ENCODE assay signal across 9 cellular contexts in the genomic region with DNA sequence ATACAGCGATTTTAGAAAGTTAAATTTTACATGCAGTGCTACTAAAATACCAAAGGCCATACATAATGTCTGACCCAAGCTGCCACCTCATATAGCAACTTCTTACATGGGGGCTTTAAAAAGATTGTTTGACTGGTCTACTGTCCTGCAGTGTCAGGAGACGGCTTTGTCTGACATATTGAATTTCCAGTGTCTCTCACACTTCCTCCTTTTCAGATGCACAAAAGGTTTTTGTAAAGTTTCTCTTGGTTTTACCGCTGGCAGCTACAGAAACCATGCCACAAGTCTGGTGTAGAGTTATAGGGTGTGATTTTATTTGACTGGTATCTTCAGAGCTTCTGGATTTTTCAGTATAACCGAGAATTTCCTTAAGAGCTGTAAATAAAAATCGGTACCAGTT. TPM values are rescaled to one million over a fixed set of nuclear protein-coding genes. Genes with fewer than 3 reads are reported as not detected.
A peak's percentile ranks its signal among the peaks of the same experiment; 100 is the strongest.
DNase-seq lines count a peak whose midpoint lies in the region; ATAC-seq, FAIRE-seq and TF ChIP-seq lines count a peak whose summit lies in the region.
"Had no signal": no experiment of that assay in that cellular context is flagged by ENCODE, and none has a peak within 500 bp of the region (broad histone marks: within the 10 kb centered on the region; RNA-seq: fewer than 3 reads in every experiment).

No MANE protein-coding gene starts in this region.

- H3K27ac Mint-ChIP-seq in mesothelial cell of epicardium: no peak overlapping the region

- no peaks in the 10 kb centered on the region; a peak in 1 of 5 replicates for H3K27me3 ChIP-seq in HepG2 (ENCODE audit: control insufficient read depth in 1 of 2, insufficient read depth in 2 of 2, low read length in 2 of 2)
- no peaks in the 10 kb centered on the region for H3K27me3 ChIP-seq in right lobe of liver
- H3K27me3 ChIP-seq in ascending aorta: no peaks in the 10 kb centered on the region

- H3K36me3 ChIP-seq in HepG2 (replicated peaks in 1 of 2; ENCODE audit: control insufficient read depth in 1 of 2, insufficient read depth in 2 of 2, low read length in 2 of 2) (no peaks in the 10 kb centered on the region), right lobe of liver (no peaks in the 10 kb centered on the region), ascending aorta (no peaks in the 10 kb centered on the region)

- 19% methylated on average over 5 of the region's 5 CpGs for WGBS in HepG2 (ENCODE audit: low lambda C conversion rate)
- WGBS in right lobe of liver (ENCODE audit: insufficient coverage, low coverage, low lambda C conversion rate, missing lambda C conversion rate): 63% methylated on average over 5 of the region's 5 CpGs

- in situ Hi-C loops in HepG2 (cut with HindIII; ENCODE audit: extremely low pct_ligation_motif_present, low pct_unique_long_range_greater_than_20kb): loop anchor here (5.0 to 10.0 kb wide), 3 partner anchors 38 to 129 kb away; no protein-coding TSS in a partner anchor

- no peak for TF ChIP-seq RAD21 in HepG2 (CRISPR knock-in tag; IDR thresholded peaks at IDR 0.05)

- peak overlapping the region; percentile 62 to 80 (median 77) for H3K4me3 ChIP-seq in HepG2 (replicated peaks in 1 of 3; ENCODE audit: insufficient read depth in 1 of 3, low read depth in 2 of 3, low read length in 3 of 3)
- no peak overlapping the region for H3K4me3 ChIP-seq in right lobe of liver
- peak overlapping the region; percentile 74 to 81 for H3K4me3 ChIP-seq in ascending aorta

- peak overlapping the region; percentile 57 for H2AFZ ChIP-seq in HepG2 (ENCODE audit: low read length)

- intact Hi-C loops in HepG2 (cut with micrococcal nuclease; ENCODE audit: unreplicated experiment) (loop anchor here (2.0 kb wide), 1 partner anchor 217 kb away; a partner anchor contains a TSS), right lobe of liver (cut with DNase I) (loop anchor here in 1 of 2 donors (10.0 kb wide), 1 partner anchor 129 kb away; no protein-coding TSS in a partner anchor), ascending aorta (cut with DNase I) (loop anchor here (5.0 kb wide), 4 partner anchors 43 to 217 kb away; a partner anchor contains a TSS)

- peaks cover 1% of the 10 kb centered on the region for H3K36me3 Mint-ChIP-seq in mesothelial cell of epicardium

- POLR2A ChIA-PET in HepG2 (lab: Yijun Ruan, JAX): interaction anchor here (0.6 to 7.9 kb wide), 11 partner anchors 10 to 217 kb away, joined by 3 to 92 read pairs (median 5); no protein-coding TSS in a partner anchor

- H3K9ac ChIP-seq in HepG2 (ENCODE audit: insufficient read depth, low read depth, low read length): peak overlapping the region; percentile 54

- H3K4me2 ChIP-seq in HepG2 (ENCODE audit: low read depth, low read length): peak overlapping the region; percentile 93

- TF ChIP-seq EP300 in HepG2 (IDR thresholded peaks at IDR 0.05; ENCODE audit: low read depth in 2 of 2, low read length in 2 of 2) (no peak), HepG2 (CRISPR knock-in tag; IDR thresholded peaks at IDR 0.05; ENCODE audit: borderline replicate concordance) (no peak)

- DNase-seq in HepG2 (ENCODE audit: low spot score): peak; percentile 27
- DNase-seq in right lobe of liver: no peak
- DNase-seq in ascending aorta (ENCODE audit: low spot score in 2 of 2): peak in 1 of 2 donors; percentile 47
- no peak for DNase-seq in mesothelial cell of epicardium (ENCODE audit: low spot score in 2 of 2, unreplicated experiment in 2 of 2)
- no peak for DNase-seq in stimulated activated CD4-positive, alpha-beta T cell treated with anti-CD3 and anti-CD28 coated beads, Interleukin-15, amount 100 ng/mL, for 24 hours
- no peak for DNase-seq in activated gamma-delta T cell treated with Interleukin-2 at 50 U/mL for 16 hours
- DNase-seq: KG1 had no signal

- H3K27ac ChIP-seq in HepG2 (ENCODE audit: extremely low read length, insufficient read depth, low read length) (no peak overlapping the region), right lobe of liver (no peak overlapping the region), ascending aorta (peak overlapping the region; percentile 83 to 95)

- TF ChIP-seq POLR2A in HepG2 (IDR thresholded peaks at IDR 0.05; ENCODE audit: insufficient read depth in 1 of 2, low read depth in 2 of 2, low read length in 2 of 2) (no peak), right lobe of liver (IDR thresholded peaks at IDR 0.05) (no peak), GM18505 (IDR thresholded peaks at IDR 0.05; ENCODE audit: borderline replicate concordance, extremely low read depth, insufficient read depth, insufficient read length) (no peak)

- peaks cover 24% of the 10 kb centered on the region for H3K79me2 ChIP-seq in HepG2 (ENCODE audit: insufficient read depth, low read length)

- no peaks in the 10 kb centered on the region for H3K9me3 Mint-ChIP-seq in mesothelial cell of epicardium

- no peaks in the 10 kb centered on the region for H3K27me3 Mint-ChIP-seq in mesothelial cell of epicardium (ENCODE audit: low read depth)

- H4K20me1 ChIP-seq in HepG2 (ENCODE audit: insufficient read depth, low read length): peaks cover 6% of the 10 kb centered on the region

- peaks cover 69% of the 10 kb centered on the region for H3K4me1 ChIP-seq in HepG2 (ENCODE audit: insufficient read depth, low read length)
- peaks cover 0 to 14% (median 3%) of the 10 kb centered on the region in 4 donors for H3K4me1 ChIP-seq in right lobe of liver
- peaks cover 0 to 11% of the 10 kb centered on the region in 2 donors for H3K4me1 ChIP-seq in ascending aorta

- no peak for TF ChIP-seq CTCF in HepG2 (CRISPR knock-in tag; IDR thresholded peaks at IDR 0.05)
- TF ChIP-seq CTCF in right lobe of liver (IDR thresholded peaks at IDR 0.05): no peak
- no peak for TF ChIP-seq CTCF in ascending aorta (IDR thresholded peaks at IDR 0.05)
- TF ChIP-seq CTCF in mesothelial cell of epicardium (IDR thresholded peaks at IDR 0.05; ENCODE audit: unreplicated experiment): no peak

- CTCF ChIA-PET in HepG2 (lab: Yijun Ruan, JAX; ENCODE audit: low intra/inter-chr PET ratio, low total read pairs): interaction anchor here (1.2 to 1.4 kb wide), 2 partner anchors 62 to 128 kb away, joined by 4 to 8 read pairs; no protein-coding TSS in a partner anchor

- ATAC-seq in HepG2 (peak; percentile 9), right lobe of liver (no peak), HG02571 (IDR thresholded peaks at IDR 0.05; ENCODE audit: unreplicated experiment) (no peak), GM18505 (IDR thresholded peaks at IDR 0.05; ENCODE audit: unreplicated experiment) (no peak)

- BruUV-seq in HepG2 (replicated peaks; lab: Mats Ljungman, UMichigan): TSS peak; percentile 82

- H3K4me3 Mint-ChIP-seq in mesothelial cell of epicardium: peak overlapping the region; percentile 67

- no peaks in the 10 kb centered on the region for H3K9me3 ChIP-seq in HepG2 (ENCODE audit: low read length)
- H3K9me3 ChIP-seq in right lobe of liver: no peaks in the 10 kb centered on the region
- H3K9me3 ChIP-seq in ascending aorta: no peaks in the 10 kb centered on the region

- FAIRE-seq in HepG2 (lab: Jason Lieb, UNC): no peak

- peaks cover 24% of the 10 kb centered on the region for H3K4me1 Mint-ChIP-seq in mesothelial cell of epicardium

TF ChIP-seq in HepG2, 621 proteins besides CTCF, POLR2A, EP300 and RAD21 (continues in another document):
- TF ChIP-seq HDAC6 (IDR thresholded peaks at IDR 0.05; ENCODE audit: low read depth, low read length) (no peak), SIX1 (CRISPR knock-in tag; IDR thresholded peaks at IDR 0.05; ENCODE audit: borderline replicate concordance) (0 out of 2 replicates have a peak, but pooled peaks have one; percentile 18), ZBTB7B (CRISPR knock-in tag; IDR thresholded peaks at IDR 0.05) (0 out of 2 replicates have a peak, but pooled peaks have one; percentile 29), ZFP90 (CRISPR knock-in tag; IDR thresholded peaks at IDR 0.05; ENCODE audit: borderline replicate concordance) (0 out of 2 replicates have a peak, but pooled peaks have one; percentile 2), TBP (CRISPR knock-in tag; IDR thresholded peaks at IDR 0.05) (no peak)
- TF ChIP-seq, protein P1, sequence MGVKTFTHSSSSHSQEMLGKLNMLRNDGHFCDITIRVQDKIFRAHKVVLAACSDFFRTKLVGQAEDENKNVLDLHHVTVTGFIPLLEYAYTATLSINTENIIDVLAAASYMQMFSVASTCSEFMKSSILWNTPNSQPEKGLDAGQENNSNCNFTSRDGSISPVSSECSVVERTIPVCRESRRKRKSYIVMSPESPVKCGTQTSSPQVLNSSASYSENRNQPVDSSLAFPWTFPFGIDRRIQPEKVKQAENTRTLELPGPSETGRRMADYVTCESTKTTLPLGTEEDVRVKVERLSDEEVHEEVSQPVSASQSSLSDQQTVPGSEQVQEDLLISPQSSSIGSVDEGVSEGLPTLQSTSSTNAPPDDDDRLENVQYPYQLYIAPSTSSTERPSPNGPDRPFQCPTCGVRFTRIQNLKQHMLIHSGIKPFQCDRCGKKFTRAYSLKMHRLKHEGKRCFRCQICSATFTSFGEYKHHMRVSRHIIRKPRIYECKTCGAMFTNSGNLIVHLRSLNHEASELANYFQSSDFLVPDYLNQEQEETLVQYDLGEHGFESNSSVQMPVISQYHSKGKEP (CRISPR knock-in tag; IDR thresholded peaks at IDR 0.05): no peak

RNA-seq across cellular contexts. Expression of a gene that starts 1.1 kb away (rescaled TPM):
- 7.3 and 7.5 TPM in 2 replicates for total RNA-seq in HepG2 (2016; rRNA removed; fragmentation: Illumina TruSeq; extraction: Trizol)
- 2.7 and 4.4 TPM in 2 replicates for total RNA-seq in HepG2 (2016; cell fraction: cytosol; rRNA removed; fragmentation: Illumina TruSeq; extraction: Trizol; ENCODE audit: low read depth)
- 5.8 and 6.1 TPM in 2 replicates for total RNA-seq in HepG2 (2016; cell fraction: insoluble cytoplasmic fraction; rRNA removed; fragmentation: Illumina TruSeq; extraction: Trizol)
- total RNA-seq in HepG2 (2016; cell fraction: membrane; rRNA removed; fragmentation: Illumina TruSeq; extraction: Trizol): 5.3 and 5.4 TPM in 2 replicates
- total RNA-seq in HepG2 (2016; cell fraction: nucleus; rRNA removed; fragmentation: Illumina TruSeq; extraction: Trizol): 9.2 and 12.1 TPM in 2 replicates
- 15.5 and 22.3 TPM in 2 replicates for polyA plus RNA-seq in HepG2 (2011; rRNA removed)
- polyA plus RNA-seq in HepG2 (2011; cell fraction: cytosol; rRNA removed): 10.3 and 11.1 TPM in 2 replicates
- polyA plus RNA-seq in HepG2 (2011; cell fraction: nucleus; rRNA removed): 23.5 and 27.0 TPM in 2 replicates
- polyA plus RNA-seq in HepG2 (2012): 8.6 and 9.2 TPM in 2 replicates
- polyA plus RNA-seq in HepG2 (2016; cell fraction: cytosol; fragmentation: Illumina TruSeq; extraction: Trizol; ENCODE audit: low read depth): 0.52 and 0.53 TPM in 2 replicates
- polyA plus RNA-seq in HepG2 (2016; cell fraction: insoluble cytoplasmic fraction; fragmentation: Illumina TruSeq; extraction: Trizol; ENCODE audit: low read depth): 6.8 and 8.0 TPM in 2 replicates
- polyA plus RNA-seq in HepG2 (2016; cell fraction: membrane; fragmentation: Illumina TruSeq; extraction: Trizol; ENCODE audit: low read depth): 2.2 and 2.8 TPM in 2 replicates
- polyA plus RNA-seq in HepG2 (2016; cell fraction: nucleus; fragmentation: Illumina TruSeq; extraction: Trizol; ENCODE audit: insufficient read depth, low read depth): 12.8 and 15.6 TPM in 2 replicates
- 13.6 and 22.4 TPM in 2 replicates for polyA minus RNA-seq in HepG2 (2011; rRNA and poly(A)+ RNA removed; ENCODE audit: low replicate concordance)
- polyA minus RNA-seq in HepG2 (2011; cell fraction: cytosol; rRNA and poly(A)+ RNA removed): 14.0 and 17.7 TPM in 2 replicates
- 49.2 and 56.1 TPM in 2 replicates for polyA minus RNA-seq in HepG2 (2011; cell fraction: nucleus; rRNA and poly(A)+ RNA removed)
- total RNA-seq in right lobe of liver: 1 to 10 TPM; 2.4 to 5.2 (median 3.9) TPM
- 56.9 TPM for total RNA-seq in ascending aorta
- 25.8 to 29.7 TPM (median 26.2 TPM) in 3 replicates for total RNA-seq in mesothelial cell of epicardium

Comparison
In these comparisons a context has a peak if more than half of its experiments do, and no peak if none do; other contexts are left out.
1. H3K4me3 ChIP-seq: peak in HepG2 (3 of 3) and ascending aorta (2 of 2); none in right lobe of liver (0 of 3).
2. H3K27ac ChIP-seq: peak in ascending aorta (2 of 2); none in HepG2 (single experiment) and right lobe of liver (0 of 3).